Comparison of ENCODE assay signal across 10 cellular contexts in genomic region chr1:108878678-108879077, GRCh38. TPM values are rescaled to one million over a fixed set of nuclear protein-coding genes. Genes with fewer than 3 reads are reported as not detected.
DNase-seq lines count a peak whose midpoint lies in the region; ATAC-seq, FAIRE-seq and TF ChIP-seq lines count a peak whose summit lies in the region.
"Had no signal": no experiment of that assay in that cellular context is flagged by ENCODE, and none has a peak within 500 bp of the region (broad histone marks: within the 10 kb centered on the region; RNA-seq: fewer than 3 reads in every experiment).

No MANE protein-coding gene starts in this region.

- no peak overlapping the region for H3K27ac Mint-ChIP-seq in nephron progenitor cell
- H3K27ac Mint-ChIP-seq in activated CD4-positive, alpha-beta T cell treated with anti-CD3 and anti-CD28 coated beads for 36 hours, result no peak overlapping the region
- H3K27ac Mint-ChIP-seq: stimulated activated naive CD8-positive, alpha-beta T cell treated with anti-CD3 and anti-CD28 coated beads, Interleukin-15, Interleukin-2, amounts not matched to agents 100 ng/mL and 50 ng/mL, for 24 hours had no signal

- POLR2A ChIA-PET in activated CD4-positive, alpha-beta T cell treated with anti-CD3 and anti-CD28 coated beads for 36 hours (lab: Charles Lee), result no interaction called here

- H3K36me3 ChIP-seq in bronchial epithelial cell (ENCODE audit: control insufficient read depth, insufficient read depth, low read length), result peaks cover 2% of the 10 kb centered on the region

- CTCF ChIA-PET in activated CD4-positive, alpha-beta T cell treated with anti-CD3 and anti-CD28 coated beads for 36 hours (lab: Charles Lee), result no interaction called here

- peaks cover 6% of the 10 kb centered on the region for H3K27me3 Mint-ChIP-seq in nephron progenitor cell (ENCODE audit: low read depth, poor library complexity)
- peaks cover 5% of the 10 kb centered on the region for H3K27me3 Mint-ChIP-seq in activated CD4-positive, alpha-beta T cell treated with anti-CD3 and anti-CD28 coated beads for 36 hours

- H3K4me3 Mint-ChIP-seq in nephron progenitor cell, result peak overlapping the region; percentile 64
- H3K4me3 Mint-ChIP-seq in activated CD4-positive, alpha-beta T cell treated with anti-CD3 and anti-CD28 coated beads for 36 hours, result no peak overlapping the region

- H3K27me3 ChIP-seq in bronchial epithelial cell (ENCODE audit: control insufficient read depth, insufficient read depth, low read length), result no peaks in the 10 kb centered on the region

- H3K4me3 ChIP-seq in bronchial epithelial cell (ENCODE audit: low read depth, low read length), result peak overlapping the region; percentile 31

- DNase-seq in COR-L47 (lab: John Stamatoyannopoulos, UW) (peak; percentile 14), NCI-H146 (lab: John Stamatoyannopoulos, UW) (peak; percentile 48), bronchial epithelial cell (ENCODE audit: low read depth) (peak; percentile 28), nephron progenitor cell (no peak), NCI-H2029 (lab: John Stamatoyannopoulos, UW) (no peak), GF-D8 (lab: John Stamatoyannopoulos, UW) (no peak)
- no peak for DNase-seq in activated CD4-positive, alpha-beta T cell treated with anti-CD3 and anti-CD28 coated beads for 36 hours
- DNase-seq: T1000 had no signal

- intact Hi-C loops in activated CD4-positive, alpha-beta T cell treated with anti-CD3 and anti-CD28 coated beads for 36 hours (cut with DNase I, micrococcal nuclease), result no loop called here

- H3K36me3 Mint-ChIP-seq in nephron progenitor cell (ENCODE audit: low read depth), result no peaks in the 10 kb centered on the region
- H3K36me3 Mint-ChIP-seq in activated CD4-positive, alpha-beta T cell treated with anti-CD3 and anti-CD28 coated beads for 36 hours (ENCODE audit: low read depth), result no peaks in the 10 kb centered on the region

- no peak for ATAC-seq in activated CD4-positive, alpha-beta T cell treated with anti-CD3 and anti-CD28 coated beads for 36 hours
- ATAC-seq in GM18502 (IDR thresholded peaks at IDR 0.05; ENCODE audit: poor library complexity, unreplicated experiment), result no peak

- H3K9me3 Mint-ChIP-seq in nephron progenitor cell, result no peaks in the 10 kb centered on the region
- H3K9me3 Mint-ChIP-seq in activated CD4-positive, alpha-beta T cell treated with anti-CD3 and anti-CD28 coated beads for 36 hours (ENCODE audit: low read depth), result no peaks in the 10 kb centered on the region
- H3K9me3 Mint-ChIP-seq: stimulated activated naive CD8-positive, alpha-beta T cell treated with anti-CD3 and anti-CD28 coated beads, Interleukin-15, Interleukin-2, amounts not matched to agents 100 ng/mL and 50 ng/mL, for 24 hours had no signal

- FAIRE-seq in bronchial epithelial cell (lab: Jason Lieb, UNC), result no peak

- peaks cover 18% of the 10 kb centered on the region for H3K4me1 Mint-ChIP-seq in nephron progenitor cell
- H3K4me1 Mint-ChIP-seq in activated CD4-positive, alpha-beta T cell treated with anti-CD3 and anti-CD28 coated beads for 36 hours, result peaks cover 5% of the 10 kb centered on the region

- no peak for TF ChIP-seq CTCF in bronchial epithelial cell (IDR thresholded peaks at IDR 0.05; ENCODE audit: insufficient read depth, low read length, severe bottlenecking)
- TF ChIP-seq CTCF in nephron progenitor cell (IDR thresholded peaks at IDR 0.05), result no peak

RNA-seq across cellular contexts. Expression of gene GPSM2, which starts 1.9 kb away (rescaled TPM):
- total RNA-seq in bronchial epithelial cell, result 58.9 and 62.7 TPM in 2 replicates
- total RNA-seq in activated CD4-positive, alpha-beta T cell treated with anti-CD3 and anti-CD28 coated beads for 36 hours, result 10 to 100 TPM; 14.0 to 17.1 TPM

RNA-seq across cellular contexts. Expression of gene AKNAD1, which starts 21.8 kb away (rescaled TPM):
- total RNA-seq in bronchial epithelial cell, result 0.26 TPM in 1 of 2 replicates, not detected in the other
- not detected for total RNA-seq in activated CD4-positive, alpha-beta T cell treated with anti-CD3 and anti-CD28 coated beads for 36 hours

Comparison
In these comparisons a context has a peak if more than half of its experiments do, and no peak if none do; other contexts are left out.
1. DNase-seq: peak in COR-L47 (single experiment), NCI-H146 (single experiment) and bronchial epithelial cell (single experiment); none in nephron progenitor cell (single experiment), NCI-H2029 (single experiment), activated CD4-positive, alpha-beta T cell treated with anti-CD3 and anti-CD28 coated beads for 36 hours (single experiment) and GF-D8 (single experiment).